Comparison of ENCODE assay signal across 9 cellular contexts in genomic region chr9:120985759-120986353, GRCh38. TPM values are rescaled to one million over a fixed set of nuclear protein-coding genes. Genes with fewer than 3 reads are reported as not detected.
DNase-seq lines count a peak whose midpoint lies in the region; ATAC-seq and TF ChIP-seq lines count a peak whose summit lies in the region.
"Had no signal": no experiment of that assay in that cellular context is flagged by ENCODE, and none has a peak within 500 bp of the region (broad histone marks: within the 10 kb centered on the region; RNA-seq: fewer than 3 reads in every experiment).

No MANE protein-coding gene starts in this region.

- H3K4me1 ChIP-seq in sigmoid colon: no peaks in the 10 kb centered on the region

- peaks cover 0 to 3% (median 0%) of the 10 kb centered on the region in 3 donors for H3K36me3 Mint-ChIP-seq in naive thymus-derived CD8-positive, alpha-beta T cell

- H3K4me1 Mint-ChIP-seq in naive thymus-derived CD8-positive, alpha-beta T cell: peaks cover 0 to 14% (median 3%) of the 10 kb centered on the region in 4 donors
- H3K4me1 Mint-ChIP-seq: activated B cell treated with CpG ODN at 0.5 μM for 24 hours had no signal

- peak; percentile 74 for TF ChIP-seq RAD21 in Ishikawa (IDR thresholded peaks at IDR 0.05; ENCODE audit: low read depth)

- peaks cover 0 to 3% (median 0%) of the 10 kb centered on the region in 4 donors for H3K36me3 ChIP-seq in sigmoid colon

- WGBS in sigmoid colon, 2 donors: 25 to 36% methylated on average over 2 of the region's 2 CpGs

- POLR2A ChIA-PET in naive thymus-derived CD8-positive, alpha-beta T cell (lab: Charles Lee): no interaction called here

- TF ChIP-seq CTCF in fibroblast of villous mesenchyme (IDR thresholded peaks at IDR 0.05; ENCODE audit: insufficient read depth, low read depth, low read length) (peak; percentile 63), sigmoid colon (IDR thresholded peaks at IDR 0.05) (peak in 3 of 4 experiments; percentile 21 to 41 (median 28))

- H3K27me3 ChIP-seq in sigmoid colon: no peaks in the 10 kb centered on the region

- H3K4me3 ChIP-seq in fibroblast of villous mesenchyme (ENCODE audit: low read depth, low read length) (no peak overlapping the region), sigmoid colon (no peak overlapping the region)

- H3K27me3 Mint-ChIP-seq in naive thymus-derived CD8-positive, alpha-beta T cell: no peaks in the 10 kb centered on the region
- H3K27me3 Mint-ChIP-seq: activated B cell treated with CpG ODN at 0.5 μM for 24 hours had no signal

- intact Hi-C loops in sigmoid colon (cut with DNase I): loop anchor here (10.0 kb wide), 1 partner anchor 79 kb away; no protein-coding TSS in a partner anchor

- H3K27ac ChIP-seq in sigmoid colon: no peak overlapping the region

- H3K4me3 Mint-ChIP-seq in naive thymus-derived CD8-positive, alpha-beta T cell: no peak overlapping the region
- H3K4me3 Mint-ChIP-seq: activated B cell treated with CpG ODN at 0.5 μM for 24 hours had no signal

- TF ChIP-seq POLR2A in sigmoid colon (IDR thresholded peaks at IDR 0.05): no peak

- DNase-seq in EH (ENCODE audit: low read depth): peak; percentile 72
- DNase-seq in SHP77 treated with DMSO at 0.1 percent for 48 hours (lab: John Stamatoyannopoulos, UW): peak; percentile 36
- peak; percentile 80 for DNase-seq in fibroblast of villous mesenchyme (ENCODE audit: low read depth)
- DNase-seq in sigmoid colon: no peak
- DNase-seq in naive thymus-derived CD8-positive, alpha-beta T cell: no peak
- DNase-seq: activated B cell treated with CpG ODN at 0.5 μM for 24 hours had no signal

- no peaks in the 10 kb centered on the region for H3K9me3 Mint-ChIP-seq in naive thymus-derived CD8-positive, alpha-beta T cell
- H3K9me3 Mint-ChIP-seq: activated B cell treated with CpG ODN at 0.5 μM for 24 hours had no signal

- ATAC-seq in GM21447 (IDR thresholded peaks at IDR 0.05; ENCODE audit: unreplicated experiment) (no peak), HG02571 (IDR thresholded peaks at IDR 0.05; ENCODE audit: unreplicated experiment) (no peak)
- no peak for ATAC-seq in naive thymus-derived CD8-positive, alpha-beta T cell

- TF ChIP-seq EP300 in Ishikawa (IDR thresholded peaks at IDR 0.05; ENCODE audit: borderline replicate concordance) (no peak), sigmoid colon (IDR thresholded peaks at IDR 0.05) (no peak)

- H3K9me3 ChIP-seq in sigmoid colon: no peaks in the 10 kb centered on the region

- H3K27ac Mint-ChIP-seq in naive thymus-derived CD8-positive, alpha-beta T cell: peak overlapping the region in 1 of 10 donors; percentile 64
- H3K27ac Mint-ChIP-seq: activated B cell treated with CpG ODN at 0.5 μM for 24 hours had no signal

TF ChIP-seq in Ishikawa, 13 proteins besides CTCF, POLR2A, EP300 and RAD21:
- TF ChIP-seq ZBTB7A (IDR thresholded peaks at IDR 0.05; ENCODE audit: low read depth) (no peak), TEAD4 (IDR thresholded peaks at IDR 0.05) (no peak), EGR1 (IDR thresholded peaks at IDR 0.05) (no peak), NFIC (IDR thresholded peaks at IDR 0.05) (no peak), CREB1 (IDR thresholded peaks at IDR 0.05; ENCODE audit: low read depth) (no peak), MAX (IDR thresholded peaks at IDR 0.05) (no peak), TAF1 (IDR thresholded peaks at IDR 0.05; ENCODE audit: low read depth) (no peak), FOXM1 (IDR thresholded peaks at IDR 0.05; ENCODE audit: borderline replicate concordance, low read depth) (no peak), TCF12 (IDR thresholded peaks at IDR 0.05; ENCODE audit: low read depth) (no peak), CEBPB (IDR thresholded peaks at IDR 0.05) (no peak), YY1 (IDR thresholded peaks at IDR 0.05; ENCODE audit: low read depth) (no peak)
- TF ChIP-seq, protein P1, sequence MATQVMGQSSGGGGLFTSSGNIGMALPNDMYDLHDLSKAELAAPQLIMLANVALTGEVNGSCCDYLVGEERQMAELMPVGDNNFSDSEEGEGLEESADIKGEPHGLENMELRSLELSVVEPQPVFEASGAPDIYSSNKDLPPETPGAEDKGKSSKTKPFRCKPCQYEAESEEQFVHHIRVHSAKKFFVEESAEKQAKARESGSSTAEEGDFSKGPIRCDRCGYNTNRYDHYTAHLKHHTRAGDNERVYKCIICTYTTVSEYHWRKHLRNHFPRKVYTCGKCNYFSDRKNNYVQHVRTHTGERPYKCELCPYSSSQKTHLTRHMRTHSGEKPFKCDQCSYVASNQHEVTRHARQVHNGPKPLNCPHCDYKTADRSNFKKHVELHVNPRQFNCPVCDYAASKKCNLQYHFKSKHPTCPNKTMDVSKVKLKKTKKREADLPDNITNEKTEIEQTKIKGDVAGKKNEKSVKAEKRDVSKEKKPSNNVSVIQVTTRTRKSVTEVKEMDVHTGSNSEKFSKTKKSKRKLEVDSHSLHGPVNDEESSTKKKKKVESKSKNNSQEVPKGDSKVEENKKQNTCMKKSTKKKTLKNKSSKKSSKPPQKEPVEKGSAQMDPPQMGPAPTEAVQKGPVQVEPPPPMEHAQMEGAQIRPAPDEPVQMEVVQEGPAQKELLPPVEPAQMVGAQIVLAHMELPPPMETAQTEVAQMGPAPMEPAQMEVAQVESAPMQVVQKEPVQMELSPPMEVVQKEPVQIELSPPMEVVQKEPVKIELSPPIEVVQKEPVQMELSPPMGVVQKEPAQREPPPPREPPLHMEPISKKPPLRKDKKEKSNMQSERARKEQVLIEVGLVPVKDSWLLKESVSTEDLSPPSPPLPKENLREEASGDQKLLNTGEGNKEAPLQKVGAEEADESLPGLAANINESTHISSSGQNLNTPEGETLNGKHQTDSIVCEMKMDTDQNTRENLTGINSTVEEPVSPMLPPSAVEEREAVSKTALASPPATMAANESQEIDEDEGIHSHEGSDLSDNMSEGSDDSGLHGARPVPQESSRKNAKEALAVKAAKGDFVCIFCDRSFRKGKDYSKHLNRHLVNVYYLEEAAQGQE (IDR thresholded peaks at IDR 0.05; ENCODE audit: low read depth): no peak
- TF ChIP-seq, protein P2, sequence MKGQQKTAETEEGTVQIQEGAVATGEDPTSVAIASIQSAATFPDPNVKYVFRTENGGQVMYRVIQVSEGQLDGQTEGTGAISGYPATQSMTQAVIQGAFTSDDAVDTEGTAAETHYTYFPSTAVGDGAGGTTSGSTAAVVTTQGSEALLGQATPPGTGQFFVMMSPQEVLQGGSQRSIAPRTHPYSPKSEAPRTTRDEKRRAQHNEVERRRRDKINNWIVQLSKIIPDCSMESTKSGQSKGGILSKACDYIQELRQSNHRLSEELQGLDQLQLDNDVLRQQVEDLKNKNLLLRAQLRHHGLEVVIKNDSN (IDR thresholded peaks at IDR 0.05): no peak

RNA-seq across cellular contexts. Expression of gene TRAF1, which starts 59.3 kb away (rescaled TPM):
- total RNA-seq in fibroblast of villous mesenchyme (0.86 and 1.6 TPM in 2 replicates), sigmoid colon (1 to 10 TPM; 4.4 to 8.0 (median 5.0) TPM)
- polyA plus RNA-seq in sigmoid colon: 10 to 100 TPM in 1 of 3 donors, under 1 TPM in 2; 0.46 to 10.0 (median 0.60) TPM
- total RNA-seq in naive thymus-derived CD8-positive, alpha-beta T cell: 100 to 1,000 TPM; 125 to 126 TPM
- 1 to 10 TPM; 3.7 to 7.0 (median 4.9) TPM for polyA plus RNA-seq in naive thymus-derived CD8-positive, alpha-beta T cell

Comparison
In these comparisons a context has a peak if more than half of its experiments do, and no peak if none do; other contexts are left out.
1. DNase-seq: peak in EH (single experiment), SHP77 treated with DMSO at 0.1 percent for 48 hours (single experiment) and fibroblast of villous mesenchyme (single experiment); none in sigmoid colon (single experiment) and naive thymus-derived CD8-positive, alpha-beta T cell (0 of 10).
2. RNA of gene TRAF1, which starts 59.3 kb away (total RNA-seq): 125 to 126 TPM in naive thymus-derived CD8-positive, alpha-beta T cell; 4.4 to 8.0 TPM in sigmoid colon and 0.86 to 1.6 TPM in fibroblast of villous mesenchyme; every median in the first group is over 10 times any median in the second.